Comparison of ENCODE assay signal across 16 cellular contexts in genomic region chr2:175568109-175568730, GRCh38.
A peak's percentile ranks its signal among the peaks of the same experiment; 100 is the strongest.
DNase-seq lines count a peak whose midpoint lies in the region; ATAC-seq and TF ChIP-seq lines count a peak whose summit lies in the region.
"Had no signal": no experiment of that assay in that cellular context is flagged by ENCODE, and none has a peak within 500 bp of the region (broad histone marks: within the 10 kb centered on the region; RNA-seq: fewer than 3 reads in every experiment).

No MANE protein-coding gene starts in this region.

- 83% methylated on average over 9 of the region's 9 CpGs for whole genome bisulfite sequencing in hepatocyte (ENCODE audit: low lambda C conversion rate, missing lambda C conversion rate)

- H3K27me3 ChIP-seq in Loucy (ENCODE audit: insufficient read depth, low read length, poor library complexity, severe bottlenecking) (no peaks in the 10 kb centered on the region), hepatocyte (no peaks in the 10 kb centered on the region), neural cell (ENCODE audit: insufficient read depth, low read depth, low read length) (no peaks in the 10 kb centered on the region)

- no peaks in the 10 kb centered on the region for H4K20me1 ChIP-seq in Loucy (ENCODE audit: insufficient read depth, low read length, poor library complexity, severe bottlenecking)
- H4K20me1 ChIP-seq in hepatocyte (ENCODE audit: insufficient read depth, poor library complexity, severe bottlenecking), result no peaks in the 10 kb centered on the region
- no peaks in the 10 kb centered on the region for H4K20me1 ChIP-seq in neural cell (ENCODE audit: insufficient read depth)

- no peaks in the 10 kb centered on the region for H3K36me3 ChIP-seq in Loucy (ENCODE audit: insufficient read depth, low read length)
- no peaks in the 10 kb centered on the region for H3K36me3 ChIP-seq in hepatocyte (replicated peaks; ENCODE audit: insufficient read depth, low read depth)
- H3K36me3 ChIP-seq in neural cell (ENCODE audit: insufficient read depth, low read length), result no peaks in the 10 kb centered on the region

- no peaks in the 10 kb centered on the region for H3K9me3 ChIP-seq in Loucy (ENCODE audit: insufficient read depth, low read depth, low read length)
- no peaks in the 10 kb centered on the region for H3K9me3 ChIP-seq in hepatocyte (ENCODE audit: low read depth)
- H3K9me3 ChIP-seq in neural cell (ENCODE audit: low read length), result no peaks in the 10 kb centered on the region
- H3K9me3 ChIP-seq: Caco-2 had no signal

- H3K9ac ChIP-seq in Loucy (ENCODE audit: low read depth, low read length, poor library complexity, severe bottlenecking) (no peak overlapping the region), neural cell (ENCODE audit: low read length) (peak overlapping the region; percentile 33)

- H3K27ac ChIP-seq in hepatocyte (no peak overlapping the region), neural cell (ENCODE audit: low read length) (peak overlapping the region; percentile 69)

- no peak for TF ChIP-seq RAD21 in neural cell (conservative IDR thresholded peaks at IDR 0.05)

- DNase-seq in hepatocyte (ENCODE audit: low spot score) (no peak), 8988T (no peak), cerebellar cortex (ENCODE audit: low spot score) (no peak)
- DNase-seq in stimulated activated CD4-positive, alpha-beta T cell treated with anti-CD3 and anti-CD28 coated beads, Interleukin-2, amount 100 ng/mL, for 24 hours, result no peak
- DNase-seq: Caco-2; CD4-positive, CD25-positive, alpha-beta regulatory T cell; DMS153; NCI-H146; NCI-H2081 treated with DMSO at 0.1 percent for 48 hours; NCI-H226; NCI-H524 treated with DMSO at 0.1 percent for 48 hours; SHP77 had no signal

- ATAC-seq in HG02870 (IDR thresholded peaks at IDR 0.05; ENCODE audit: unreplicated experiment), result no peak

- H3K9me2 ChIP-seq in Loucy (replicated peaks; ENCODE audit: low read depth, low read length), result no peaks in the 10 kb centered on the region
- no peaks in the 10 kb centered on the region for H3K9me2 ChIP-seq in hepatocyte (replicated peaks; ENCODE audit: insufficient read depth)
- no peaks in the 10 kb centered on the region for H3K9me2 ChIP-seq in neural cell (ENCODE audit: insufficient read depth, low read length)

- H3F3A ChIP-seq in Loucy (ENCODE audit: low read depth), result no peaks in the 10 kb centered on the region
- no peaks in the 10 kb centered on the region for H3F3A ChIP-seq in neural cell (ENCODE audit: insufficient read depth, low read length, poor library complexity, severe bottlenecking)

- H3K79me2 ChIP-seq in Loucy (ENCODE audit: insufficient read depth, low read length), result no peaks in the 10 kb centered on the region
- H3K79me2 ChIP-seq in hepatocyte, result no peaks in the 10 kb centered on the region
- H3K79me2 ChIP-seq in neural cell (replicated peaks; ENCODE audit: insufficient read depth, low read length), result no peaks in the 10 kb centered on the region

- H3K4me2 ChIP-seq in Loucy (ENCODE audit: low read depth, low read length, poor library complexity, severe bottlenecking), result peak overlapping the region; percentile 46
- peak overlapping the region; percentile 47 for H3K4me2 ChIP-seq in hepatocyte
- H3K4me2 ChIP-seq in neural cell (ENCODE audit: low read length), result no peak overlapping the region

- H3K4me1 ChIP-seq in Loucy (ENCODE audit: insufficient read depth, low read length, poor library complexity, severe bottlenecking) (no peaks in the 10 kb centered on the region), hepatocyte (ENCODE audit: insufficient read depth) (no peaks in the 10 kb centered on the region)
- H3K4me1 ChIP-seq: Caco-2 had no signal

- H2AFZ ChIP-seq in Loucy (ENCODE audit: low read length), result peak overlapping the region; percentile 86
- no peak overlapping the region for H2AFZ ChIP-seq in hepatocyte
- H2AFZ ChIP-seq in neural cell (ENCODE audit: low read depth, low read length), result no peak overlapping the region

- H3K4me3 ChIP-seq in Loucy (ENCODE audit: low read length, poor library complexity, severe bottlenecking), result no peak overlapping the region
- H3K4me3 ChIP-seq in WI38 (ENCODE audit: low read depth, low read length), result peak overlapping the region; percentile 20; the same call in 1 of the 2 replicates
- H3K4me3 ChIP-seq in hepatocyte, result no peak overlapping the region
- peak overlapping the region; percentile 6 for H3K4me3 ChIP-seq in neural cell (ENCODE audit: low read length)

- TF ChIP-seq CTCF in Loucy (conservative IDR thresholded peaks at IDR 0.05; ENCODE audit: low read length) (no peak), WI38 (IDR thresholded peaks at IDR 0.05; ENCODE audit: low read depth, low read length) (no peak), hepatocyte (IDR thresholded peaks at IDR 0.05; ENCODE audit: poor library complexity) (no peak), neural cell (IDR thresholded peaks at IDR 0.05; ENCODE audit: poor library complexity, severe bottlenecking) (no peak)

- peak; percentile 48 for TF ChIP-seq EP300 in neural cell (conservative IDR thresholded peaks at IDR 0.05; ENCODE audit: poor library complexity, severe bottlenecking)

TF ChIP-seq in neural cell, 6 proteins besides CTCF, POLR2A, EP300 and RAD21:
- TF ChIP-seq POLR2AphosphoS5 (IDR thresholded peaks at IDR 0.05), result peak; percentile 28
- TF ChIP-seq EZH2 (IDR thresholded peaks at IDR 0.05; ENCODE audit: borderline replicate concordance, insufficient read depth, low read length, poor library complexity, severe bottlenecking), result no peak
TF ChIP-seq in neural cell: peak in this region for 1.

Comparison
In these comparisons a context has a peak if more than half of its experiments do, and no peak if none do; other contexts are left out.
1. H3K4me3 ChIP-seq: peak in WI38 (single experiment) and neural cell (single experiment); none in Loucy (single experiment) and hepatocyte (single experiment).